ENCODE assay signal across 1 cellular context in genomic region chr6:111294374-111294967, GRCh38.
TF ChIP-seq lines count a peak whose summit lies in the region.

No MANE protein-coding gene starts in this region.

TF ChIP-seq in GM12878, 131 proteins besides CTCF, POLR2A, EP300 and RAD21 (continued from another document):
- TF ChIP-seq CREB1 (IDR thresholded peaks at IDR 0.05; ENCODE audit: low read depth) (no peak), POU2F2 (IDR thresholded peaks at IDR 0.05; ENCODE audit: borderline replicate concordance, low read depth, low read length) (no peak), CBX3 (IDR thresholded peaks at IDR 0.05; ENCODE audit: borderline replicate concordance, low read depth) (no peak), WRNIP1 (IDR thresholded peaks at IDR 0.05; ENCODE audit: borderline replicate concordance, low read depth, low read length) (no peak), SIX5 (IDR thresholded peaks at IDR 0.05; ENCODE audit: low read depth, low read length, severe bottlenecking) (no peak), MEF2B (IDR thresholded peaks at IDR 0.05; ENCODE audit: partially characterized antibody, poor library complexity, severe bottlenecking) (no peak), TAF1 (IDR thresholded peaks at IDR 0.05; ENCODE audit: borderline replicate concordance, low read depth, low read length) (no peak), SMARCA5 (IDR thresholded peaks at IDR 0.05) (no peak), BCL11A (IDR thresholded peaks at IDR 0.05; ENCODE audit: low read depth, low read length) (no peak), YY1 (IDR thresholded peaks at IDR 0.05; ENCODE audit: low read depth, low read length) (no peak), ATF7 (IDR thresholded peaks at IDR 0.05; ENCODE audit: low read depth) (no peak), CHD1 (IDR thresholded peaks at IDR 0.05; ENCODE audit: low read depth, low read length) (no peak), SKIL (IDR thresholded peaks at IDR 0.05; ENCODE audit: low read depth, poor library complexity, severe bottlenecking) (no peak), E2F4 (IDR thresholded peaks at IDR 0.05; ENCODE audit: low read depth, low read length) (no peak), LARP7 (IDR thresholded peaks at IDR 0.05) (no peak)
- TF ChIP-seq, protein P1, sequence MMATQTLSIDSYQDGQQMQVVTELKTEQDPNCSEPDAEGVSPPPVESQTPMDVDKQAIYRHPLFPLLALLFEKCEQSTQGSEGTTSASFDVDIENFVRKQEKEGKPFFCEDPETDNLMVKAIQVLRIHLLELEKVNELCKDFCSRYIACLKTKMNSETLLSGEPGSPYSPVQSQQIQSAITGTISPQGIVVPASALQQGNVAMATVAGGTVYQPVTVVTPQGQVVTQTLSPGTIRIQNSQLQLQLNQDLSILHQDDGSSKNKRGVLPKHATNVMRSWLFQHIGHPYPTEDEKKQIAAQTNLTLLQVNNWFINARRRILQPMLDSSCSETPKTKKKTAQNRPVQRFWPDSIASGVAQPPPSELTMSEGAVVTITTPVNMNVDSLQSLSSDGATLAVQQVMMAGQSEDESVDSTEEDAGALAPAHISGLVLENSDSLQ (IDR thresholded peaks at IDR 0.05) = no peak
- TF ChIP-seq, protein P2, sequence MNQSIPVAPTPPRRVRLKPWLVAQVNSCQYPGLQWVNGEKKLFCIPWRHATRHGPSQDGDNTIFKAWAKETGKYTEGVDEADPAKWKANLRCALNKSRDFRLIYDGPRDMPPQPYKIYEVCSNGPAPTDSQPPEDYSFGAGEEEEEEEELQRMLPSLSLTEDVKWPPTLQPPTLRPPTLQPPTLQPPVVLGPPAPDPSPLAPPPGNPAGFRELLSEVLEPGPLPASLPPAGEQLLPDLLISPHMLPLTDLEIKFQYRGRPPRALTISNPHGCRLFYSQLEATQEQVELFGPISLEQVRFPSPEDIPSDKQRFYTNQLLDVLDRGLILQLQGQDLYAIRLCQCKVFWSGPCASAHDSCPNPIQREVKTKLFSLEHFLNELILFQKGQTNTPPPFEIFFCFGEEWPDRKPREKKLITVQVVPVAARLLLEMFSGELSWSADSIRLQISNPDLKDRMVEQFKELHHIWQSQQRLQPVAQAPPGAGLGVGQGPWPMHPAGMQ (IDR thresholded peaks at IDR 0.05; ENCODE audit: borderline replicate concordance) = no peak
